In genomic region chr11:10975287-10975721, GRCh38 we compare ENCODE assay signal across 1 cellular context.
TF ChIP-seq lines count a peak whose summit lies in the region.

No MANE protein-coding gene starts in this region.

TF ChIP-seq in HepG2, 621 proteins besides CTCF, POLR2A, EP300 and RAD21 (continued from another document):
- no peak for TF ChIP-seq LBX2 (CRISPR knock-in tag; IDR thresholded peaks at IDR 0.05; ENCODE audit: borderline replicate concordance)
- TF ChIP-seq TEAD3 (CRISPR knock-in tag; optimal IDR thresholded peaks at IDR 0.05; ENCODE audit: borderline replicate concordance), result no peak
